25 cellular contexts compared by ENCODE assay signal in the genomic region with DNA sequence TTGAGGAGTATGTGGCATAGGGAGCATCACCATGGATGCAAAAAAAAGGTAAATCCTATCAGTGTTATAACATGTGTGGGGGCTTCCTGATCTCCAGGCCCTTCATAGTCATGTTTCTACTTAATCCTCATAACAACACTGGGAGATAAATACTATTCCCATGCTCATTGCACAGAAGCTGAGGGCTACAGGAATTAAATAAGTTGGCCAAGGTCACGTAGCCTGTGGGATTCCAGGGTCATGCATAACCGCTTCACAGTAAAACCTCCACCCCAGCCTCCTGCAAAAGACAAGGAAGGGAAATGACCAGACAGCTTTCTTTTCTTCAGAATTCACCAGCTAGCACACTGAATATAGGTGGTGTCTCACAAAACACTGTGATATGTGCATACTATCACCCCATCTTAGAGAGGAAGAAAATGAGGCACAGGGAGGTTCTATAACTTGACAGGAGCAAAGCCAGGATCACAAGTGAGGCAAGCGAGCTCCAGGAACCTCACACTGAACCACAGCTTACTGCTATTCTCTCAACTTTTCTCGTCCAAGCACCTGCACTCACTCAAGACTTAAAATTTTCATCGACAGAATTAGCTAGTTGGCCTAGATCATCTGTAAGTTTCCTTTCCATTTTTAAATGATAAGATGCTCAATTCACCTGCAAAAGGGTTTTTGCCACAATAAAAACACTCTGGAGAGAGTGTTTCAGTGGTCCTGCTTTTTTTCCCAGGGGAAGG. TPM values are rescaled to one million over a fixed set of nuclear protein-coding genes. Genes with fewer than 3 reads are reported as not detected.
DNase-seq lines count a peak whose midpoint lies in the region; ATAC-seq and TF ChIP-seq lines count a peak whose summit lies in the region.
"Had no signal": no experiment of that assay in that cellular context is flagged by ENCODE, and none has a peak within 500 bp of the region (broad histone marks: within the 10 kb centered on the region; RNA-seq: fewer than 3 reads in every experiment).

No MANE protein-coding gene starts in this region.

- peak overlapping the region; percentile 53 for H3K4me3 ChIP-seq in DOHH2 (ENCODE audit: low read length)
- no peak overlapping the region for H3K4me3 ChIP-seq in RWPE2 (ENCODE audit: severe bottlenecking)
- no peak overlapping the region for H3K4me3 ChIP-seq in fibroblast of lung (replicated peaks in 1 of 4; ENCODE audit: control extremely low read depth in 1 of 4, insufficient read depth in 1 of 4, low read depth in 3 of 4, low read length in 4 of 4)
- H3K4me3 ChIP-seq in upper lobe of left lung = no peak overlapping the region
- H3K4me3 ChIP-seq: suprapubic skin had no signal

- peak overlapping the region; percentile 84 for H3K27ac ChIP-seq in DOHH2 (ENCODE audit: low read depth, low read length)
- peak overlapping the region; percentile 49 for H3K27ac ChIP-seq in RWPE2 (ENCODE audit: poor library complexity, severe bottlenecking)
- H3K27ac ChIP-seq in fibroblast of lung (ENCODE audit: insufficient read depth, low read length) = peak overlapping the region; percentile 28
- no peak overlapping the region for H3K27ac ChIP-seq in upper lobe of left lung
- H3K27ac ChIP-seq: suprapubic skin had no signal

- peaks cover 47% of the 10 kb centered on the region for H3F3A ChIP-seq in DOHH2 (ENCODE audit: control insufficient read depth, insufficient read depth)

- H3K79me2 ChIP-seq in DOHH2 (ENCODE audit: control insufficient read depth, low read length) (peaks cover 92% of the 10 kb centered on the region), fibroblast of lung (ENCODE audit: control insufficient read depth, insufficient read depth, low read length) (peaks cover 3% of the 10 kb centered on the region)

- H4K20me1 ChIP-seq in DOHH2 (ENCODE audit: control insufficient read depth, insufficient read depth, low read depth, low read length) (no peaks in the 10 kb centered on the region), fibroblast of lung (ENCODE audit: control insufficient read depth, extremely low read depth, insufficient read depth, low read length) (no peaks in the 10 kb centered on the region)

- peaks cover 49% of the 10 kb centered on the region for H3K36me3 ChIP-seq in DOHH2 (ENCODE audit: control insufficient read depth, low read length)
- peaks cover 4% of the 10 kb centered on the region; the same call in 1 of the 2 replicates for H3K36me3 ChIP-seq in RWPE2 (ENCODE audit: low read depth)
- no peaks in the 10 kb centered on the region for H3K36me3 ChIP-seq in fibroblast of lung (ENCODE audit: control insufficient read depth, insufficient read depth, low read length)
- H3K36me3 ChIP-seq in upper lobe of left lung = no peaks in the 10 kb centered on the region
- H3K36me3 ChIP-seq: suprapubic skin had no signal

- H3K27ac Mint-ChIP-seq in osteocyte (ENCODE audit: unreplicated experiment) (peak overlapping the region; percentile 94), glutamatergic neuron (ENCODE audit: unreplicated experiment) (no peak overlapping the region)
- H3K27ac Mint-ChIP-seq: memory B cell; stimulated activated effector memory CD8-positive, alpha-beta T cell treated with anti-CD3 and anti-CD28 coated beads, Interleukin-12 subunit alpha, Interleukin-12 subunit beta, amount 100 ng/mL, for 72 hours; T-helper 1 cell treated with Interleukin-12 subunit alpha and Interleukin-12 subunit beta and Interleukin-4 antibody, amounts not matched to agents 30 μg/mL and 1 μg/mL, for 36 hours had no signal

- no peak for ATAC-seq in RWPE2 (ENCODE audit: low read depth)
- ATAC-seq in upper lobe of left lung (ENCODE audit: low FRiP score in 2 of 2) = no peak
- ATAC-seq: natural killer cell; sciatic nerve; stimulated activated effector memory CD8-positive, alpha-beta T cell treated with anti-CD3 and anti-CD28 coated beads, Interleukin-12 subunit alpha, Interleukin-12 subunit beta, amount 100 ng/mL, for 72 hours had no signal

- H3K36me3 Mint-ChIP-seq in osteocyte (ENCODE audit: unreplicated experiment) = peaks cover 2% of the 10 kb centered on the region
- no peaks in the 10 kb centered on the region for H3K36me3 Mint-ChIP-seq in glutamatergic neuron (ENCODE audit: unreplicated experiment)
- H3K36me3 Mint-ChIP-seq: natural killer cell; stimulated activated effector memory CD8-positive, alpha-beta T cell treated with anti-CD3 and anti-CD28 coated beads, Interleukin-12 subunit alpha, Interleukin-12 subunit beta, amount 100 ng/mL, for 72 hours had no signal

- H3K9me3 ChIP-seq in DOHH2 (ENCODE audit: control insufficient read depth, insufficient read depth, low read length) (no peaks in the 10 kb centered on the region), RWPE2 (ENCODE audit: severe bottlenecking) (no peaks in the 10 kb centered on the region), fibroblast of lung (ENCODE audit: control insufficient read depth, insufficient read depth, low read depth, low read length) (no peaks in the 10 kb centered on the region), upper lobe of left lung (no peaks in the 10 kb centered on the region)
- H3K9me3 ChIP-seq: suprapubic skin had no signal

- TF ChIP-seq POLR2A in upper lobe of left lung (IDR thresholded peaks at IDR 0.05) = no peak

- peaks cover 100% of the 10 kb centered on the region for H3K4me1 ChIP-seq in DOHH2 (ENCODE audit: control insufficient read depth, low read length)
- H3K4me1 ChIP-seq in RWPE2 (ENCODE audit: insufficient read depth, poor library complexity, severe bottlenecking) = peaks cover 17% of the 10 kb centered on the region
- H3K4me1 ChIP-seq in fibroblast of lung (ENCODE audit: control insufficient read depth, extremely low read depth, insufficient read depth, low read length) = peaks cover 13% of the 10 kb centered on the region
- H3K4me1 ChIP-seq in upper lobe of left lung = peaks cover 0 to 5% (median 2%) of the 10 kb centered on the region in 4 donors

- no peak for DNase-seq in RWPE2 (ENCODE audit: low spot score)
- peak; percentile 35 to 37 for DNase-seq in fibroblast of lung (ENCODE audit: low read depth in 2 of 2)
- no peak for DNase-seq in osteocyte (ENCODE audit: extremely low spot score, unreplicated experiment)
- DNase-seq in upper lobe of left lung = no peak
- DNase-seq in glutamatergic neuron = no peak
- DNase-seq in DMS79 (lab: John Stamatoyannopoulos, UW) = no peak
- no peak for DNase-seq in DMS153 treated with DMSO at 0.1 percent for 48 hours (lab: John Stamatoyannopoulos, UW; ENCODE audit: unreplicated experiment)
- DNase-seq: activated CD4-positive, alpha-beta T cell treated with anti-CD3 and anti-CD28 coated beads, Interleukin-2, amount 50 U/mL, for 4 hours; activated effector memory CD4-positive, alpha-beta T cell treated with anti-CD3 and anti-CD28 coated beads, Interleukin-2, amount 50 U/mL, for 16 hours; activated naive CD8-positive, alpha-beta T cell treated with anti-CD3 and anti-CD28 coated beads, Interleukin-2, amount 50 U/mL, for 24 hours; dermis blood vessel endothelial cell; DND-41; foreskin melanocyte; kidney; natural killer cell; NCI-H1436; NCI-H2171; NCI-H69; SHP77 had no signal

- no peak overlapping the region for H2AFZ ChIP-seq in fibroblast of lung (ENCODE audit: low read length)

- H3K27me3 ChIP-seq in DOHH2 (ENCODE audit: control insufficient read depth, low read length) = no peaks in the 10 kb centered on the region
- H3K27me3 ChIP-seq in RWPE2 (ENCODE audit: insufficient read depth, poor library complexity, severe bottlenecking) = no peaks in the 10 kb centered on the region
- H3K27me3 ChIP-seq in fibroblast of lung (ENCODE audit: control insufficient read depth, insufficient read depth, low read length) = no peaks in the 10 kb centered on the region
- H3K27me3 ChIP-seq in upper lobe of left lung = no peaks in the 10 kb centered on the region
- H3K27me3 ChIP-seq: suprapubic skin had no signal

- H3K4me2 ChIP-seq in DOHH2 (ENCODE audit: low read length) = peak overlapping the region; percentile 78
- H3K4me2 ChIP-seq in fibroblast of lung (ENCODE audit: extremely low read depth, insufficient read depth, low read length) = peak overlapping the region; percentile 65

- H3K4me1 Mint-ChIP-seq in osteocyte (ENCODE audit: unreplicated experiment) (peaks cover 40% of the 10 kb centered on the region), glutamatergic neuron (ENCODE audit: low read depth, unreplicated experiment) (peaks cover 33% of the 10 kb centered on the region)

- 84 to 89% methylated on average over 5 of the region's 5 CpGs for WGBS in upper lobe of left lung, 2 donors

- H3K9me2 ChIP-seq in DOHH2 (replicated peaks; ENCODE audit: control insufficient read depth, low read length) = no peaks in the 10 kb centered on the region

- peak overlapping the region; percentile 57 for H3K4me3 Mint-ChIP-seq in osteocyte (ENCODE audit: unreplicated experiment)
- no peak overlapping the region for H3K4me3 Mint-ChIP-seq in glutamatergic neuron (ENCODE audit: unreplicated experiment)
- H3K4me3 Mint-ChIP-seq: activated naive CD8-positive, alpha-beta T cell treated with anti-CD3 and anti-CD28 coated beads, Interleukin-2, amount 50 U/mL, for 24 hours; memory B cell; natural killer cell; stimulated activated effector memory CD8-positive, alpha-beta T cell treated with anti-CD3 and anti-CD28 coated beads, Interleukin-12 subunit alpha, Interleukin-12 subunit beta, amount 100 ng/mL, for 72 hours; T-helper 1 cell treated with Interleukin-12 subunit alpha and Interleukin-12 subunit beta and Interleukin-4 antibody, amounts not matched to agents 30 μg/mL and 1 μg/mL, for 36 hours had no signal

- no peaks in the 10 kb centered on the region for H3K9me3 Mint-ChIP-seq in osteocyte (ENCODE audit: unreplicated experiment)
- peaks cover 4% of the 10 kb centered on the region for H3K9me3 Mint-ChIP-seq in glutamatergic neuron (ENCODE audit: unreplicated experiment)
- H3K9me3 Mint-ChIP-seq: activated naive CD8-positive, alpha-beta T cell treated with anti-CD3 and anti-CD28 coated beads, Interleukin-2, amount 50 U/mL, for 24 hours; memory B cell; natural killer cell; stimulated activated effector memory CD8-positive, alpha-beta T cell treated with anti-CD3 and anti-CD28 coated beads, Interleukin-12 subunit alpha, Interleukin-12 subunit beta, amount 100 ng/mL, for 72 hours; T-helper 1 cell treated with Interleukin-12 subunit alpha and Interleukin-12 subunit beta and Interleukin-4 antibody, amounts not matched to agents 30 μg/mL and 1 μg/mL, for 36 hours had no signal

- TF ChIP-seq CTCF in DOHH2 (IDR thresholded peaks at IDR 0.05; ENCODE audit: low read depth, low read length, poor library complexity, severe bottlenecking) = no peak
- no peak for TF ChIP-seq CTCF in RWPE2 (IDR thresholded peaks at IDR 0.05; ENCODE audit: poor library complexity, severe bottlenecking)
- no peak for TF ChIP-seq CTCF in fibroblast of lung (conservative IDR thresholded peaks at IDR 0.05 in 1 of 2, IDR thresholded peaks at IDR 0.05 in 1 of 2; ENCODE audit: low read depth in 1 of 2, low read length in 2 of 2)
- TF ChIP-seq CTCF in osteocyte (IDR thresholded peaks at IDR 0.05) = no peak
- no peak for TF ChIP-seq CTCF in upper lobe of left lung (IDR thresholded peaks at IDR 0.05)
- TF ChIP-seq CTCF in glutamatergic neuron (IDR thresholded peaks at IDR 0.05; ENCODE audit: partially characterized antibody, unreplicated experiment) = no peak

- no peak overlapping the region for H3K9ac ChIP-seq in fibroblast of lung (ENCODE audit: insufficient read depth, low read length)

- H3K27me3 Mint-ChIP-seq in osteocyte (ENCODE audit: unreplicated experiment) (no peaks in the 10 kb centered on the region), glutamatergic neuron (ENCODE audit: unreplicated experiment) (no peaks in the 10 kb centered on the region)
- H3K27me3 Mint-ChIP-seq: activated naive CD8-positive, alpha-beta T cell treated with anti-CD3 and anti-CD28 coated beads, Interleukin-2, amount 50 U/mL, for 24 hours; memory B cell had no signal

- no peak for TF ChIP-seq EP300 in upper lobe of left lung (IDR thresholded peaks at IDR 0.05)

RNA-seq across cellular contexts. Expression of gene JAZF1, which starts 13.4 kb away (rescaled TPM):
- total RNA-seq in fibroblast of lung (4.6 and 9.1 TPM in 2 replicates), osteocyte (17.2 and 19.8 TPM in 2 replicates), upper lobe of left lung (10 to 100 TPM in 4 of 6 donors, 1 to 10 TPM in 2; 4.2 to 19.4 (median 12.4) TPM), glutamatergic neuron (ENCODE audit: unreplicated experiment) (14.1 TPM)
- polyA plus RNA-seq in fibroblast of lung = 6.0 and 9.3 TPM in 2 replicates
- 13.6 and 25.3 TPM in 2 replicates for polyA plus RNA-seq in fibroblast of lung (2012)
- 21.6 and 22.8 TPM in 2 replicates for polyA minus RNA-seq in fibroblast of lung (ENCODE audit: low replicate concordance)

Comparison
In these comparisons a context has a peak if more than half of its experiments do, and no peak if none do; other contexts are left out.
1. H3K27ac ChIP-seq: peak in DOHH2 (single experiment), RWPE2 (single experiment) and fibroblast of lung (single experiment); none in upper lobe of left lung (0 of 4).
2. DNase-seq: peak in fibroblast of lung (2 of 2); none in RWPE2 (single experiment), osteocyte (single experiment), upper lobe of left lung (0 of 2), glutamatergic neuron (single experiment), DMS79 (single experiment) and DMS153 treated with DMSO at 0.1 percent for 48 hours (single experiment).